ENCODE assay signal across 19 cellular contexts in genomic region chr12:52636189-52636588, GRCh38. TPM values are rescaled to one million over a fixed set of nuclear protein-coding genes. Genes with fewer than 3 reads are reported as not detected.
"Had no signal": no experiment of that assay in that cellular context is flagged by ENCODE, and none has a peak within 500 bp of the region (broad histone marks: within the 10 kb centered on the region; RNA-seq: fewer than 3 reads in every experiment).

No MANE protein-coding gene starts in this region.

- H3K27ac ChIP-seq: ascending aorta, hepatocyte, psoas muscle, testis, upper lobe of right lung had no signal

- H3K27me3 ChIP-seq: ascending aorta, testis had no signal

- ATAC-seq: psoas muscle, sciatic nerve, upper lobe of right lung had no signal

- H3K27ac Mint-ChIP-seq: activated T-helper 2 cell treated with anti-CD3 and anti-CD28 coated beads, Interferon-gamma antibody, Interleukin-2, Interleukin-4, amounts not matched to agents 10 μg/mL and 5 μg/mL and 100 μg/mL, durations not matched to agents 14 hours and 24 hours and 36 hours; stimulated activated naive CD8-positive, alpha-beta T cell treated with anti-CD3 and anti-CD28 coated beads, Interleukin-15, Interleukin-2, amounts not matched to agents 100 ng/mL and 50 ng/mL, for 24 hours had no signal

- H3K9me3 ChIP-seq: ascending aorta, psoas muscle, testis, upper lobe of right lung had no signal

- H3K36me3 ChIP-seq: ascending aorta, upper lobe of right lung had no signal

- H3K4me1 ChIP-seq: ascending aorta, psoas muscle, upper lobe of right lung had no signal

- H3K4me3 Mint-ChIP-seq: activated naive CD4-positive, alpha-beta T cell treated with anti-CD3 and anti-CD28 coated beads, Interleukin-2, amount 50 U/mL, for 24 hours; stimulated activated naive CD8-positive, alpha-beta T cell treated with anti-CD3 and anti-CD28 coated beads, Interleukin-15, Interleukin-2, amounts not matched to agents 100 ng/mL and 50 ng/mL, for 24 hours had no signal

- H3K9me3 Mint-ChIP-seq: activated naive CD4-positive, alpha-beta T cell treated with anti-CD3 and anti-CD28 coated beads, Interleukin-2, amount 50 U/mL, for 24 hours; activated T-helper 2 cell treated with anti-CD3 and anti-CD28 coated beads, Interferon-gamma antibody, Interleukin-2, Interleukin-4, amounts not matched to agents 10 μg/mL and 5 μg/mL and 100 μg/mL, durations not matched to agents 14 hours and 24 hours and 36 hours; stimulated activated naive CD8-positive, alpha-beta T cell treated with anti-CD3 and anti-CD28 coated beads, Interleukin-15, Interleukin-2, amounts not matched to agents 100 ng/mL and 50 ng/mL, for 24 hours had no signal

- DNase-seq: activated CD4-positive, alpha-beta T cell treated with anti-CD3 and anti-CD28 coated beads, Interleukin-2, amount 50 U/mL, for 48 hours; activated CD4-positive, CD25-positive, alpha-beta regulatory T cell; cortex of kidney; effector memory CD4-positive, alpha-beta T cell; midbrain; nucleus accumbens; psoas muscle; SIG-M5; stimulated activated CD4-positive, alpha-beta T cell treated with anti-CD3 and anti-CD28 coated beads, Interleukin-2, amount 100 ng/mL, for 48 hours; upper lobe of right lung had no signal

- H3K4me3 ChIP-seq: ascending aorta, hepatocyte, lung, psoas muscle, testis, upper lobe of right lung had no signal

- H3K36me3 Mint-ChIP-seq: activated naive CD4-positive, alpha-beta T cell treated with anti-CD3 and anti-CD28 coated beads, Interleukin-2, amount 50 U/mL, for 24 hours had no signal

- H3K27me3 Mint-ChIP-seq: activated naive CD4-positive, alpha-beta T cell treated with anti-CD3 and anti-CD28 coated beads, Interleukin-2, amount 50 U/mL, for 24 hours; stimulated activated naive CD8-positive, alpha-beta T cell treated with anti-CD3 and anti-CD28 coated beads, Interleukin-15, Interleukin-2, amounts not matched to agents 100 ng/mL and 50 ng/mL, for 24 hours had no signal

RNA-seq across cellular contexts. Expression of gene KRT2, which starts 15.8 kb away (rescaled TPM):
- total RNA-seq: activated T-helper 2 cell treated with anti-CD3 and anti-CD28 coated beads, Interferon-gamma antibody, Interleukin-2, Interleukin-4, amounts not matched to agents 10 μg/mL and 5 μg/mL and 100 μg/mL, durations not matched to agents 14 hours and 24 hours and 36 hours; ascending aorta; epithelial cell of proximal tubule; hepatocyte; lung; psoas muscle; sciatic nerve; testis; upper lobe of right lung had no signal
- polyA plus RNA-seq: hepatocyte, psoas muscle had no signal

RNA-seq across cellular contexts. Expression of gene KRT73, which starts 17.8 kb away (rescaled TPM):
- total RNA-seq: activated T-helper 2 cell treated with anti-CD3 and anti-CD28 coated beads, Interferon-gamma antibody, Interleukin-2, Interleukin-4, amounts not matched to agents 10 μg/mL and 5 μg/mL and 100 μg/mL, durations not matched to agents 14 hours and 24 hours and 36 hours; ascending aorta; epithelial cell of proximal tubule; hepatocyte; lung; psoas muscle; sciatic nerve had no signal
- polyA plus RNA-seq: hepatocyte, psoas muscle had no signal

RNA-seq across cellular contexts. Expression of gene KRT72, which starts 34.9 kb away (rescaled TPM):
- total RNA-seq: activated T-helper 2 cell treated with anti-CD3 and anti-CD28 coated beads, Interferon-gamma antibody, Interleukin-2, Interleukin-4, amounts not matched to agents 10 μg/mL and 5 μg/mL and 100 μg/mL, durations not matched to agents 14 hours and 24 hours and 36 hours; ascending aorta; epithelial cell of proximal tubule; hepatocyte; psoas muscle; upper lobe of right lung had no signal
- polyA plus RNA-seq: hepatocyte, psoas muscle had no signal

RNA-seq across cellular contexts. Expression of gene KRT1, which starts 44.0 kb away (rescaled TPM):
- total RNA-seq: ascending aorta, epithelial cell of proximal tubule, testis had no signal
- polyA plus RNA-seq: hepatocyte, lung had no signal
